Comparison of ENCODE assay signal across 2 cellular contexts in genomic region chr17:32287804-32288511, GRCh38.
TF ChIP-seq lines count a peak whose summit lies in the region.

No MANE protein-coding gene starts in this region.

TF ChIP-seq in SK-N-SH treated with all-trans-retinoic acid at 6 μM for 48 hours, 23 proteins besides CTCF, POLR2A, EP300 and RAD21 (continued from another document):
- TF ChIP-seq, protein P1, sequence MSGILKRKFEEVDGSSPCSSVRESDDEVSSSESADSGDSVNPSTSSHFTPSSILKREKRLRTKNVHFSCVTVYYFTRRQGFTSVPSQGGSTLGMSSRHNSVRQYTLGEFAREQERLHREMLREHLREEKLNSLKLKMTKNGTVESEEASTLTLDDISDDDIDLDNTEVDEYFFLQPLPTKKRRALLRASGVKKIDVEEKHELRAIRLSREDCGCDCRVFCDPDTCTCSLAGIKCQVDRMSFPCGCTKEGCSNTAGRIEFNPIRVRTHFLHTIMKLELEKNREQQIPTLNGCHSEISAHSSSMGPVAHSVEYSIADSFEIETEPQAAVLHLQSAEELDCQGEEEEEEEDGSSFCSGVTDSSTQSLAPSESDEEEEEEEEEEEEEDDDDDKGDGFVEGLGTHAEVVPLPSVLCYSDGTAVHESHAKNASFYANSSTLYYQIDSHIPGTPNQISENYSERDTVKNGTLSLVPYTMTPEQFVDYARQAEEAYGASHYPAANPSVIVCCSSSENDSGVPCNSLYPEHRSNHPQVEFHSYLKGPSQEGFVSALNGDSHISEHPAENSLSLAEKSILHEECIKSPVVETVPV (CRISPR knock-in tag; IDR thresholded peaks at IDR 0.05), result no peak

TF ChIP-seq in SK-N-SH, 30 proteins besides CTCF, POLR2A, EP300 and RAD21 (continued from another document):
- TF ChIP-seq USF2 (IDR thresholded peaks at IDR 0.05; ENCODE audit: borderline replicate concordance, low read depth, low read length) (no peak), EZH2phosphoT487 (IDR thresholded peaks at IDR 0.05; ENCODE audit: borderline replicate concordance, low read depth) (no peak), CHD2 (IDR thresholded peaks at IDR 0.05; ENCODE audit: low read length, partially characterized antibody) (no peak), TCF12 (IDR thresholded peaks at IDR 0.05) (no peak), SIN3A (IDR thresholded peaks at IDR 0.05; ENCODE audit: borderline replicate concordance, low read depth, low read length) (no peak), ELF1 (IDR thresholded peaks at IDR 0.05) (no peak), RXRA (IDR thresholded peaks at IDR 0.05; ENCODE audit: borderline replicate concordance, low read depth) (no peak)
- TF ChIP-seq, protein P2, sequence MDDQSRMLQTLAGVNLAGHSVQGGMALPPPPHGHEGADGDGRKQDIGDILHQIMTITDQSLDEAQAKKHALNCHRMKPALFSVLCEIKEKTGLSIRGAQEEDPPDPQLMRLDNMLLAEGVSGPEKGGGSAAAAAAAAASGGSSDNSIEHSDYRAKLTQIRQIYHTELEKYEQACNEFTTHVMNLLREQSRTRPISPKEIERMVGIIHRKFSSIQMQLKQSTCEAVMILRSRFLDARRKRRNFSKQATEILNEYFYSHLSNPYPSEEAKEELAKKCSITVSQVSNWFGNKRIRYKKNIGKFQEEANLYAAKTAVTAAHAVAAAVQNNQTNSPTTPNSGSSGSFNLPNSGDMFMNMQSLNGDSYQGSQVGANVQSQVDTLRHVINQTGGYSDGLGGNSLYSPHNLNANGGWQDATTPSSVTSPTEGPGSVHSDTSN (IDR thresholded peaks at IDR 0.05), result no peak
- TF ChIP-seq, protein P3, sequence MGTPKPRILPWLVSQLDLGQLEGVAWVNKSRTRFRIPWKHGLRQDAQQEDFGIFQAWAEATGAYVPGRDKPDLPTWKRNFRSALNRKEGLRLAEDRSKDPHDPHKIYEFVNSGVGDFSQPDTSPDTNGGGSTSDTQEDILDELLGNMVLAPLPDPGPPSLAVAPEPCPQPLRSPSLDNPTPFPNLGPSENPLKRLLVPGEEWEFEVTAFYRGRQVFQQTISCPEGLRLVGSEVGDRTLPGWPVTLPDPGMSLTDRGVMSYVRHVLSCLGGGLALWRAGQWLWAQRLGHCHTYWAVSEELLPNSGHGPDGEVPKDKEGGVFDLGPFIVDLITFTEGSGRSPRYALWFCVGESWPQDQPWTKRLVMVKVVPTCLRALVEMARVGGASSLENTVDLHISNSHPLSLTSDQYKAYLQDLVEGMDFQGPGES (IDR thresholded peaks at IDR 0.05; ENCODE audit: low read depth, low read length), result no peak
